Comparison of ENCODE assay signal across 12 cellular contexts in the genomic region with DNA sequence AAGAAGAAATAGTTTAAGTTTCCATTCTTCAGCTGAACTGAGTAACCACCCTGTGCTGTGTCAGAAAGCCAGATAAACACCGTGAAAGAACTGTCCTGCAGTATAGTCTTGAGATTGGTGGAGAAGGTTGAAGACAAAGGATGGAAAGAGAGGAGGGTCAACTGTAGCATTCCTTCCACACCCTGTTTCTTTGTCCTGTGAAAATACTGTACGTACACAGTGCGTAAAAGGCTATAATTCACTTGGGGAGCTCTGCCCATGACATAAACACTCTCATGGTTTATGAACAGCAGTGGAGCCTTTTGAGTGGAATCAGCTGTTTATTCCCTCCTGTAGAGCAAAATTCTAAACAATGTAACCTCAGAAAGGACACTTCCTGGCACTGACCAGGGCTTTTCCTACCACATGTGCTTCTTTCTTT.
DNase-seq lines count a peak whose midpoint lies in the region; ATAC-seq and TF ChIP-seq lines count a peak whose summit lies in the region.
"Had no signal": no experiment of that assay in that cellular context is flagged by ENCODE, and none has a peak within 500 bp of the region (broad histone marks: within the 10 kb centered on the region; RNA-seq: fewer than 3 reads in every experiment).

No MANE protein-coding gene starts in this region.

- peak overlapping the region in 2 of 7 donors; percentile 30 to 66 for H3K27ac Mint-ChIP-seq in CD14-positive monocyte
- no peak overlapping the region for H3K27ac Mint-ChIP-seq in stimulated activated naive B cell treated with anti-CD40 and anti-IgM and Interleukin-4, amounts not matched to agents 10 μg/mL and 1 μg/mL and 100 μg/mL, for 72 hours
- no peak overlapping the region for H3K27ac Mint-ChIP-seq in activated naive CD4-positive, alpha-beta T cell treated with anti-CD3 and anti-CD28 coated beads, Interleukin-2, amount 10 ng/mL, durations not matched to agents 7 days and 5 days

- H3K9me3 ChIP-seq in effector memory CD4-positive, alpha-beta T cell (ENCODE audit: control insufficient read depth, low read length) = peaks cover 3% of the 10 kb centered on the region

- intact Hi-C loops in CD14-positive monocyte (cut with micrococcal nuclease) = no loop called here

- peak overlapping the region in 14 of 21 experiments; percentile 16 to 70 (median 46) for H3K27ac ChIP-seq in skin epidermis
- H3K27ac ChIP-seq in effector memory CD4-positive, alpha-beta T cell (ENCODE audit: insufficient read depth, low read length, poor library complexity, severe bottlenecking) = no peak overlapping the region

- peak overlapping the region; percentile 3 for H3K4me3 ChIP-seq in fibroblast of the aortic adventitia (ENCODE audit: low read depth, low read length)
- H3K4me3 ChIP-seq in skin epidermis = no peak overlapping the region
- H3K4me3 ChIP-seq in effector memory CD4-positive, alpha-beta T cell (ENCODE audit: insufficient read depth, low read depth, low read length, poor library complexity, severe bottlenecking) = no peak overlapping the region

- DNase-seq in GM04503 (ENCODE audit: low read depth) = peak; percentile 74
- peak; percentile 88 for DNase-seq in amniotic epithelial cell (ENCODE audit: low read depth)
- peak; percentile 77 for DNase-seq in fibroblast of the aortic adventitia (ENCODE audit: low read depth)
- no peak for DNase-seq in CD14-positive monocyte (ENCODE audit: low spot score)
- no peak for DNase-seq in stimulated activated naive B cell treated with anti-CD40 and anti-IgM and Interleukin-4, amounts not matched to agents 10 μg/mL and 1 μg/mL and 100 μg/mL, for 72 hours
- DNase-seq in effector memory CD4-positive, alpha-beta T cell = no peak
- DNase-seq in activated naive CD4-positive, alpha-beta T cell treated with anti-CD3 and anti-CD28 coated beads, Interleukin-2, amount 10 ng/mL, durations not matched to agents 7 days and 5 days = no peak
- DNase-seq: activated T-cell treated with anti-CD3 and anti-CD28 coated beads, Interleukin-2, amount 50 U/mL, for 1 hour; Calu3; NCI-H187 treated with DMSO at 0.1 percent for 48 hours had no signal

- TF ChIP-seq CTCF in fibroblast of the aortic adventitia (IDR thresholded peaks at IDR 0.05; ENCODE audit: insufficient read depth, low read length) (no peak), CD14-positive monocyte (IDR thresholded peaks at IDR 0.05) (no peak)

- no peak overlapping the region for H3K4me3 Mint-ChIP-seq in CD14-positive monocyte
- no peak overlapping the region for H3K4me3 Mint-ChIP-seq in stimulated activated naive B cell treated with anti-CD40 and anti-IgM and Interleukin-4, amounts not matched to agents 10 μg/mL and 1 μg/mL and 100 μg/mL, for 72 hours
- H3K4me3 Mint-ChIP-seq in activated naive CD4-positive, alpha-beta T cell treated with anti-CD3 and anti-CD28 coated beads, Interleukin-2, amount 10 ng/mL, durations not matched to agents 7 days and 5 days = no peak overlapping the region

- no peak for ATAC-seq in stimulated activated naive B cell treated with anti-CD40 and anti-IgM and Interleukin-4, amounts not matched to agents 10 μg/mL and 1 μg/mL and 100 μg/mL, for 72 hours (replicated peaks)
- ATAC-seq: Panc1 had no signal

- peaks cover 3 to 13% (median 11%) of the 10 kb centered on the region in 7 donors for H3K9me3 Mint-ChIP-seq in CD14-positive monocyte
- peaks cover 0 to 4% of the 10 kb centered on the region in 2 donors for H3K9me3 Mint-ChIP-seq in stimulated activated naive B cell treated with anti-CD40 and anti-IgM and Interleukin-4, amounts not matched to agents 10 μg/mL and 1 μg/mL and 100 μg/mL, for 72 hours
- peaks cover 8% of the 10 kb centered on the region for H3K9me3 Mint-ChIP-seq in activated naive CD4-positive, alpha-beta T cell treated with anti-CD3 and anti-CD28 coated beads, Interleukin-2, amount 10 ng/mL, durations not matched to agents 7 days and 5 days

- peaks cover 43 to 64% of the 10 kb centered on the region in 2 donors for H3K36me3 Mint-ChIP-seq in CD14-positive monocyte
- H3K36me3 Mint-ChIP-seq in stimulated activated naive B cell treated with anti-CD40 and anti-IgM and Interleukin-4, amounts not matched to agents 10 μg/mL and 1 μg/mL and 100 μg/mL, for 72 hours = peaks cover 26 to 41% of the 10 kb centered on the region in 2 donors
- H3K36me3 Mint-ChIP-seq in activated naive CD4-positive, alpha-beta T cell treated with anti-CD3 and anti-CD28 coated beads, Interleukin-2, amount 10 ng/mL, durations not matched to agents 7 days and 5 days = peaks cover 46% of the 10 kb centered on the region

- H3K4me1 Mint-ChIP-seq in CD14-positive monocyte = no peaks in the 10 kb centered on the region
- H3K4me1 Mint-ChIP-seq in stimulated activated naive B cell treated with anti-CD40 and anti-IgM and Interleukin-4, amounts not matched to agents 10 μg/mL and 1 μg/mL and 100 μg/mL, for 72 hours = no peaks in the 10 kb centered on the region
- peaks cover 3% of the 10 kb centered on the region for H3K4me1 Mint-ChIP-seq in activated naive CD4-positive, alpha-beta T cell treated with anti-CD3 and anti-CD28 coated beads, Interleukin-2, amount 10 ng/mL, durations not matched to agents 7 days and 5 days

- no peaks in the 10 kb centered on the region for H3K27me3 Mint-ChIP-seq in CD14-positive monocyte (ENCODE audit: low read depth in 3 of 3)
- no peaks in the 10 kb centered on the region for H3K27me3 Mint-ChIP-seq in stimulated activated naive B cell treated with anti-CD40 and anti-IgM and Interleukin-4, amounts not matched to agents 10 μg/mL and 1 μg/mL and 100 μg/mL, for 72 hours
- H3K27me3 Mint-ChIP-seq in activated naive CD4-positive, alpha-beta T cell treated with anti-CD3 and anti-CD28 coated beads, Interleukin-2, amount 10 ng/mL, durations not matched to agents 7 days and 5 days = no peaks in the 10 kb centered on the region

- CTCF ChIA-PET in activated naive CD4-positive, alpha-beta T cell treated with anti-CD3 and anti-CD28 coated beads, Interleukin-2, amount 10 ng/mL, durations not matched to agents 7 days and 5 days (lab: Charles Lee) = no interaction called here

- H3K36me3 ChIP-seq in effector memory CD4-positive, alpha-beta T cell (ENCODE audit: control insufficient read depth, insufficient read depth, low read length) = no peaks in the 10 kb centered on the region

- no peaks in the 10 kb centered on the region for H3K4me1 ChIP-seq in effector memory CD4-positive, alpha-beta T cell (ENCODE audit: control insufficient read depth, insufficient read depth, low read length, poor library complexity, severe bottlenecking)

- H3K27me3 ChIP-seq in effector memory CD4-positive, alpha-beta T cell (replicated peaks; ENCODE audit: control insufficient read depth, insufficient read depth, low read length, poor library complexity, severe bottlenecking) = no peaks in the 10 kb centered on the region

Comparison
In these comparisons a context has a peak if more than half of its experiments do, and no peak if none do; other contexts are left out.
1. DNase-seq: peak in GM04503 (single experiment), amniotic epithelial cell (single experiment) and fibroblast of the aortic adventitia (single experiment); none in CD14-positive monocyte (single experiment), stimulated activated naive B cell treated with anti-CD40 and anti-IgM and Interleukin-4, amounts not matched to agents 10 μg/mL and 1 μg/mL and 100 μg/mL, for 72 hours (single experiment), effector memory CD4-positive, alpha-beta T cell (0 of 3) and activated naive CD4-positive, alpha-beta T cell treated with anti-CD3 and anti-CD28 coated beads, Interleukin-2, amount 10 ng/mL, durations not matched to agents 7 days and 5 days (single experiment).